17 cellular contexts compared by ENCODE assay signal in genomic region chr5:126385509-126385908, GRCh38. TPM values are rescaled to one million over a fixed set of nuclear protein-coding genes. Genes with fewer than 3 reads are reported as not detected.
DNase-seq lines count a peak whose midpoint lies in the region; ATAC-seq and TF ChIP-seq lines count a peak whose summit lies in the region.
"Had no signal": no experiment of that assay in that cellular context is flagged by ENCODE, and none has a peak within 500 bp of the region (broad histone marks: within the 10 kb centered on the region; RNA-seq: fewer than 3 reads in every experiment).

No MANE protein-coding gene starts in this region.

- intact Hi-C loops in adrenal gland (cut with DNase I), result no loop called here

- CTCF ChIA-PET in HEK293 (lab: Yijun Ruan, JAX), result interaction anchor here (0.9 kb wide), 1 partner anchor 32 kb away, joined by 3 read pairs; no protein-coding TSS in a partner anchor

- H3K27me3 ChIP-seq in adrenal gland (no peaks in the 10 kb centered on the region), foreskin keratinocyte (no peaks in the 10 kb centered on the region), skeletal muscle tissue (ENCODE audit: control insufficient read depth in 3 of 3, insufficient read depth in 3 of 3, low read length in 3 of 3) (no peaks in the 10 kb centered on the region)
- H3K27me3 ChIP-seq: BLaER1, testis had no signal

- POLR2A ChIA-PET in HEK293 (lab: Yijun Ruan, JAX), result no interaction called here

- WGBS in adrenal gland, 4 donors, result 81 to 90% (median 87%) methylated on average over 2 of the region's 2 CpGs

- H3K9me3 ChIP-seq in HEK293 (ENCODE audit: control insufficient read depth, insufficient read depth, low read depth, low read length) (no peaks in the 10 kb centered on the region), adrenal gland (replicated peaks in 1 of 3) (no peaks in the 10 kb centered on the region), skeletal muscle tissue (ENCODE audit: control insufficient read depth in 3 of 3, low read length in 3 of 3) (peaks cover 0 to 1% (median 0%) of the 10 kb centered on the region in 3 donors)
- H3K9me3 ChIP-seq: testis had no signal

- TF ChIP-seq CTCF in HEK293 (tag by site-specific recombination; IDR thresholded peaks at IDR 0.05), result no peak
- no peak for TF ChIP-seq CTCF in adrenal gland (IDR thresholded peaks at IDR 0.05)
- no peak for TF ChIP-seq CTCF in foreskin keratinocyte (conservative IDR thresholded peaks at IDR 0.05)

- H3K36me3 ChIP-seq in HEK293 (ENCODE audit: control insufficient read depth in 2 of 2, insufficient read depth in 1 of 2, low read length in 2 of 2) (no peaks in the 10 kb centered on the region), adrenal gland (replicated peaks in 1 of 2) (no peaks in the 10 kb centered on the region), skeletal muscle tissue (ENCODE audit: control insufficient read depth in 3 of 3, insufficient read depth in 3 of 3, low read length in 3 of 3) (no peaks in the 10 kb centered on the region)

- H3K4me3 ChIP-seq in HEK293 (ENCODE audit: low read depth, low read length), result no peak overlapping the region
- H3K4me3 ChIP-seq in adrenal gland, result no peak overlapping the region
- peak overlapping the region in 1 of 3 donors; percentile 16 for H3K4me3 ChIP-seq in skeletal muscle tissue (ENCODE audit: low read length in 3 of 3)
- H3K4me3 ChIP-seq: BLaER1, testis had no signal

- H3K4me1 ChIP-seq in HEK293 (ENCODE audit: control insufficient read depth, insufficient read depth, low read length), result peaks cover 7% of the 10 kb centered on the region
- H3K4me1 ChIP-seq in adrenal gland (replicated peaks in 1 of 2), result peaks cover 0 to 3% of the 10 kb centered on the region in 2 donors
- H3K4me1 ChIP-seq in foreskin keratinocyte, result peaks cover 17% of the 10 kb centered on the region
- peaks cover 22 to 26% (median 25%) of the 10 kb centered on the region in 3 donors for H3K4me1 ChIP-seq in skeletal muscle tissue (ENCODE audit: control insufficient read depth in 3 of 3, insufficient read depth in 3 of 3, low read length in 3 of 3)
- H3K4me1 ChIP-seq: BLaER1, testis had no signal

- TF ChIP-seq POLR2A in adrenal gland (IDR thresholded peaks at IDR 0.05), result no peak

- H3K27ac ChIP-seq in HEK293 (ENCODE audit: extremely low read depth, low read depth, low read length) (no peak overlapping the region), adrenal gland (peak overlapping the region in 3 of 5 donors; percentile 31 to 80 (median 55)), foreskin keratinocyte (no peak overlapping the region), skeletal muscle tissue (ENCODE audit: low read depth, low read length) (peak overlapping the region; percentile 73)
- H3K27ac ChIP-seq: BLaER1, testis had no signal

- DNase-seq in adrenal gland (no peak), foreskin keratinocyte (no peak), COR-L47 (lab: John Stamatoyannopoulos, UW) (no peak), NCI-H128 (lab: John Stamatoyannopoulos, UW; ENCODE audit: unreplicated experiment) (no peak), NCI-H146 (lab: John Stamatoyannopoulos, UW) (no peak)
- DNase-seq: activated CD4-positive, alpha-beta T cell treated with anti-CD3 and anti-CD28 coated beads for 48 hours; activated naive CD8-positive, alpha-beta T cell treated with anti-CD3 and anti-CD28 coated beads, Interleukin-2, amount 10 ng/mL, durations not matched to agents 7 days and 5 days; activated T-cell treated with anti-CD3 and anti-CD28 coated beads, Interleukin-2, amount 50 U/mL, for 24 hours; DMS53; NCI-H2029; nucleus accumbens; T-helper 9 cell; testis had no signal

- H3K9ac ChIP-seq in skeletal muscle tissue (ENCODE audit: low read depth in 1 of 3, low read length in 3 of 3), result peak overlapping the region in 1 of 3 donors; percentile 34
- H3K9ac ChIP-seq: BLaER1 had no signal

- ATAC-seq in foreskin keratinocyte (peak; percentile 32), GM21737 (IDR thresholded peaks at IDR 0.05; ENCODE audit: unreplicated experiment) (no peak)

TF ChIP-seq in HEK293, 187 proteins besides CTCF, POLR2A, EP300 and RAD21:
- TF ChIP-seq ZEB2 (tag by site-specific recombination; IDR thresholded peaks at IDR 0.05), result no peak
- peak; percentile 26; the same call in 1 of the 2 replicates for TF ChIP-seq ZBTB17 (tag by site-specific recombination; IDR thresholded peaks at IDR 0.05)
- no peak for TF ChIP-seq KLF8 (tag by site-specific recombination; IDR thresholded peaks at IDR 0.05)
- TF ChIP-seq ZNF221 (tag by site-specific recombination; IDR thresholded peaks at IDR 0.05; ENCODE audit: borderline replicate concordance), result no peak
- TF ChIP-seq ZNF274 (IDR thresholded peaks at IDR 0.05; ENCODE audit: low read length), result no peak
- TF ChIP-seq ZNF274 (tag by site-specific recombination; IDR thresholded peaks at IDR 0.05; ENCODE audit: borderline replicate concordance), result no peak
- no peak for TF ChIP-seq HIC1 (tag by site-specific recombination; IDR thresholded peaks at IDR 0.05)
- TF ChIP-seq ZIC2 (tag by site-specific recombination; IDR thresholded peaks at IDR 0.05), result peak; percentile 27; the same call in 1 of the 2 replicates
- no peak for TF ChIP-seq KLF10 (tag by site-specific recombination; IDR thresholded peaks at IDR 0.05)
- no peak for TF ChIP-seq ZSCAN16 (tag by site-specific recombination; IDR thresholded peaks at IDR 0.05)

RNA-seq across cellular contexts. Expression of gene GRAMD2B, which starts 37.7 kb away (rescaled TPM):
- total RNA-seq in adrenal gland, result 10 to 100 TPM; 14.8 to 80.9 (median 40.0) TPM
- 10 to 100 TPM; 10.6 to 19.2 (median 14.6) TPM for polyA plus RNA-seq in adrenal gland
- 21.5 and 25.1 TPM in 2 replicates for total RNA-seq in foreskin keratinocyte
- polyA plus RNA-seq in foreskin keratinocyte, result 11.0 and 14.4 TPM in 2 replicates
- 8.9 TPM for total RNA-seq in skeletal muscle tissue

Comparison
In these comparisons a context has a peak if more than half of its experiments do, and no peak if none do; other contexts are left out.
1. H3K27ac ChIP-seq: peak in adrenal gland (3 of 5) and skeletal muscle tissue (single experiment); none in HEK293 (single experiment) and foreskin keratinocyte (single experiment).